In the genomic region with DNA sequence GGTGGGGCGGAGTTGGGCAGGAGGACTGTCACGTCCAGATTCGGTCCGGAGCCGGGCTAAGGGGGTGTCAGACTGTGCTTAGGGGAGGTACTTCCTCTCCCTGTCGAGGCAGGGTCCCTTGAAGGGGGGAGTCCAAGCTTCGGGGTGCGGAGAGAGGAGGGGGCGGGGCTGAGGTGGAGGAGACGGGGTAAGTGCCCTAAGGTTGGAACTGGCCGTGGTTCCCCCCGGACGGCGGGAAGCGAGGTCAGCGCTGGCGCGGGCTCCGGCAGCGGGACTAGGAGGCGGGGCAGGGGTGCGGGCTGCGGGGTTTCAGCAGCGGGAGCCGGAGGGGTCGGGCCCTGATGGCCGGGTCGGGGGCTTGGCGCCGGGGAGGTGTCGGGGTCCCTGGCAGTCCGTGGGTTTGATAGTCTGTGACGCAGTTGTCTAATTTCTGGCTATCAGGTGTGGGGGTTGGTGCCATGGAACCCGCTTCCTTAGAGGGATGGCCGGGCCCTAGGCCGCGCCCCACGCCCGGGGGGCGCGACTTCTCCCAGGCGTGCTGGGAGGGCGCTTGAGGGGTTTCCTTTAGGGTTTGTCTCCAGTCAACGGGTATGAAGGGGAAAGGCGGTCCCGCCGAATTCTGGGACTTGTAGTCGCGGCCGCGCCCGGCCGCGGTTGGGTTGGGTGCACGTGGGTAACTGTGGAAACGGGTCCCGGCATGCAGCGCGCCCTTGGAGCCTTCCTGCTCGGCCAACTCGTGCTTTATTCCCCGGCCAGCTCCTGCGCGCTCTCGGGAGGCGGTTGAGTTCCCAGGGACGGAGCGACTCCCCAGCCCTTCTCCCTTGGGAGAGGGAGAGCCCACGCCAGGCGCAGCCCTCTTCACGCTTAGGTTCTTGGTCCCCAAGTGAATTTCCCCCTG, we compare ENCODE assay signal across 8 cellular contexts. TPM values are rescaled to one million over a fixed set of nuclear protein-coding genes. Genes with fewer than 3 reads are reported as not detected.
DNase-seq lines count a peak whose midpoint lies in the region; ATAC-seq and TF ChIP-seq lines count a peak whose summit lies in the region.

No MANE protein-coding gene starts in this region.

- H3K27ac ChIP-seq in AG04450 (ENCODE audit: low read depth, low read length), result peak overlapping the region; percentile 65

- H3K27me3 Mint-ChIP-seq in activated B cell treated with CpG ODN at 0.5 μM for 24 hours, result no peaks in the 10 kb centered on the region

- H3K36me3 Mint-ChIP-seq in activated B cell treated with CpG ODN at 0.5 μM for 24 hours (ENCODE audit: low read depth), result peaks cover 11% of the 10 kb centered on the region

- H3K9me3 Mint-ChIP-seq in activated B cell treated with CpG ODN at 0.5 μM for 24 hours, result no peaks in the 10 kb centered on the region

- H3K27ac Mint-ChIP-seq in activated B cell treated with CpG ODN at 0.5 μM for 24 hours, result peak overlapping the region; percentile 85

- DNase-seq in AG04450 (ENCODE audit: low read depth, low spot score) (peak; percentile 82), NCI-H2196 treated with DMSO at 0.1 percent for 48 hours (lab: John Stamatoyannopoulos, UW; ENCODE audit: unreplicated experiment) (peak; percentile 73), activated B cell treated with CpG ODN at 0.5 μM for 24 hours (peak; percentile 70), iris pigment epithelial cell (ENCODE audit: low read depth) (peak; percentile 95)
- peak; percentile 76 for DNase-seq in central memory CD4-positive, alpha-beta T cell
- peak; percentile 70 to 75 for DNase-seq in stimulated activated CD4-positive, alpha-beta T cell treated with anti-CD3 and anti-CD28 coated beads, Interleukin-12 subunit alpha, Interleukin-12 subunit beta, amount 100 ng/mL, for 24 hours (ENCODE audit: low read depth in 2 of 2)

- TF ChIP-seq CTCF in AG04450 (IDR thresholded peaks at IDR 0.05; ENCODE audit: low read depth, low read length) (no peak), activated B cell treated with CpG ODN at 0.5 μM for 24 hours (IDR thresholded peaks at IDR 0.05) (no peak)

- intact Hi-C loops in activated B cell treated with CpG ODN at 0.5 μM for 24 hours (cut with micrococcal nuclease), result loop anchor here (1.0 to 5.0 kb wide), 4 partner anchors 18 to 1018 kb away; partner anchors contain the start of gene RASL11B

- CTCF ChIA-PET in AG04450 (lab: Charles Lee), result interaction anchor here (0.8 kb wide), 1 partner anchor 39 kb away, joined by 3 read pairs; no protein-coding TSS in a partner anchor
- CTCF ChIA-PET in activated B cell treated with CpG ODN at 0.5 μM for 24 hours (lab: Charles Lee), result no interaction called here

- H3K4me3 Mint-ChIP-seq in activated B cell treated with CpG ODN at 0.5 μM for 24 hours, result peak overlapping the region; percentile 91

- H3K4me1 Mint-ChIP-seq in activated B cell treated with CpG ODN at 0.5 μM for 24 hours, result peaks cover 15% of the 10 kb centered on the region

- H3K9me3 ChIP-seq in AG04450 (ENCODE audit: control insufficient read depth, insufficient read depth, low read length), result no peaks in the 10 kb centered on the region

- POLR2A ChIA-PET in AG04450 (lab: Yijun Ruan, JAX), result no interaction called here
- POLR2A ChIA-PET in activated B cell treated with CpG ODN at 0.5 μM for 24 hours (lab: Charles Lee), result interaction anchor here (0.6 to 2.5 kb wide), 3 partner anchors 182 to 208 kb away, joined by 3 to 14 read pairs (median 9); partner anchors contain the start of gene SGCB

- H3K27me3 ChIP-seq in AG04450 (ENCODE audit: control insufficient read depth, insufficient read depth, low read length), result no peaks in the 10 kb centered on the region

- ATAC-seq in GM18907 (IDR thresholded peaks at IDR 0.05; ENCODE audit: unreplicated experiment), result peak; percentile 48
- peak; percentile 44 for ATAC-seq in HG03139 (IDR thresholded peaks at IDR 0.05; ENCODE audit: unreplicated experiment)
- ATAC-seq in activated B cell treated with CpG ODN at 0.5 μM for 24 hours (ENCODE audit: low read depth), result peak; percentile 26

- H3K4me3 ChIP-seq in AG04450 (ENCODE audit: low read depth, low read length), result peak overlapping the region; percentile 82

RNA-seq across cellular contexts. Expression of gene DCUN1D4, which starts 1.5 kb away (rescaled TPM):
- 55.7 and 67.2 TPM in 2 replicates for polyA plus RNA-seq in AG04450 (2011; rRNA removed)
- 61.2 and 102 TPM in 2 replicates for polyA minus RNA-seq in AG04450 (2011; rRNA and poly(A)+ RNA removed)
- total RNA-seq in activated B cell treated with CpG ODN at 0.5 μM for 24 hours, result 23.0 and 23.9 TPM in 2 replicates

Comparison
In these comparisons a context has a peak if more than half of its experiments do, and no peak if none do; other contexts are left out.
1. Peak in every context shown above with its lines: DNase-seq, ATAC-seq, H3K4me3 ChIP-seq and H3K27ac ChIP-seq.